8 cellular contexts compared by ENCODE assay signal in genomic region chr11:10307411-10308207, GRCh38. TPM values are rescaled to one million over a fixed set of nuclear protein-coding genes. Genes with fewer than 3 reads are reported as not detected.
DNase-seq lines count a peak whose midpoint lies in the region; ATAC-seq and TF ChIP-seq lines count a peak whose summit lies in the region.

No MANE protein-coding gene starts in this region.

- intact Hi-C loops in activated CD4-positive, alpha-beta memory T cell treated with anti-CD3 and anti-CD28 coated beads for 36 hours (cut with micrococcal nuclease), result loop anchor here (1.0 to 10.0 kb wide), 9 partner anchors 13 to 1623 kb away; partner anchors contain the start of genes AMPD3, RPL27A, SBF2 and TRIM66

- no peaks in the 10 kb centered on the region for H3K9me3 ChIP-seq in ectodermal cell (ENCODE audit: control insufficient read depth, low read length)

- H3K27ac ChIP-seq in ectodermal cell (ENCODE audit: insufficient read depth, low read depth, low read length, poor library complexity, severe bottlenecking), result no peak overlapping the region

- ATAC-seq in GM18520 (IDR thresholded peaks at IDR 0.05; ENCODE audit: unreplicated experiment) (peak; percentile 58), HG03095 (IDR thresholded peaks at IDR 0.05; ENCODE audit: unreplicated experiment) (peak; percentile 55)

- H3K4me1 Mint-ChIP-seq in activated CD4-positive, alpha-beta memory T cell treated with anti-CD3 and anti-CD28 coated beads for 36 hours (ENCODE audit: low read depth), result peaks cover 38% of the 10 kb centered on the region

- H3K36me3 Mint-ChIP-seq in activated CD4-positive, alpha-beta memory T cell treated with anti-CD3 and anti-CD28 coated beads for 36 hours, result peaks cover 2% of the 10 kb centered on the region

- H3K27me3 Mint-ChIP-seq in activated CD4-positive, alpha-beta memory T cell treated with anti-CD3 and anti-CD28 coated beads for 36 hours, result peaks cover 42% of the 10 kb centered on the region

- TF ChIP-seq CTCF in AG09309 (IDR thresholded peaks at IDR 0.05; ENCODE audit: control insufficient read depth, insufficient read depth, low read depth, low read length, missing control alignments), result peak; percentile 90

- peaks cover 25% of the 10 kb centered on the region for H3K4me1 ChIP-seq in ectodermal cell (ENCODE audit: control insufficient read depth, insufficient read depth, low read length)

- H3K36me3 ChIP-seq in ectodermal cell (ENCODE audit: control insufficient read depth, insufficient read depth, low read length), result no peaks in the 10 kb centered on the region

- H3K9me3 Mint-ChIP-seq in activated CD4-positive, alpha-beta memory T cell treated with anti-CD3 and anti-CD28 coated beads for 36 hours, result no peaks in the 10 kb centered on the region

- H3K27ac Mint-ChIP-seq in activated CD4-positive, alpha-beta memory T cell treated with anti-CD3 and anti-CD28 coated beads for 36 hours, result peak overlapping the region; percentile 71

- DNase-seq in AG09309 (ENCODE audit: low read depth) (no peak), NCI-H69 (lab: John Stamatoyannopoulos, UW) (peak; percentile 89), lung microvascular endothelial cell (ENCODE audit: low read depth in 2 of 2) (peak; percentile 93 to 96)
- peak; percentile 90 for DNase-seq in activated CD4-positive, alpha-beta memory T cell treated with anti-CD3 and anti-CD28 coated beads for 36 hours
- peak; percentile 77 to 80 (median 78) for DNase-seq in stimulated activated CD4-positive, alpha-beta T cell treated with anti-CD3 and anti-CD28 coated beads, TNF-alpha, amount 100 ng/mL, for 4 hours (ENCODE audit: low read depth in 3 of 3)

- POLR2A ChIA-PET in activated CD4-positive, alpha-beta memory T cell treated with anti-CD3 and anti-CD28 coated beads for 36 hours (lab: Charles Lee), result interaction anchor here (0.6 to 2.4 kb wide), 6 partner anchors 9 to 733 kb away, joined by 3 to 19 read pairs (median 3); no protein-coding TSS in a partner anchor

- CTCF ChIA-PET in activated CD4-positive, alpha-beta memory T cell treated with anti-CD3 and anti-CD28 coated beads for 36 hours (lab: Charles Lee), result interaction anchor here (0.6 to 4.7 kb wide), 36 partner anchors 10 to 1027 kb away, joined by 3 to 96 read pairs (median 4); no protein-coding TSS in a partner anchor

- H3K27me3 ChIP-seq in ectodermal cell (ENCODE audit: control insufficient read depth, insufficient read depth, low read length, poor library complexity, severe bottlenecking), result peaks cover 76% of the 10 kb centered on the region

- H3K4me3 ChIP-seq in AG09309 (ENCODE audit: control insufficient read depth, low read depth, low read length) (peak overlapping the region; percentile 98), ectodermal cell (ENCODE audit: insufficient read depth, low read depth, low read length) (peak overlapping the region; percentile 28)

- WGBS in ectodermal cell, 2 experiments, result 1% methylated on average over 61 of the region's 61 CpGs

- peak overlapping the region; percentile 89 for H3K4me3 Mint-ChIP-seq in activated CD4-positive, alpha-beta memory T cell treated with anti-CD3 and anti-CD28 coated beads for 36 hours

RNA-seq across cellular contexts. Expression of gene ADM, which starts 2.7 kb away (rescaled TPM):
- 1 to 10 TPM; 3.0 to 3.5 TPM for total RNA-seq in activated CD4-positive, alpha-beta memory T cell treated with anti-CD3 and anti-CD28 coated beads for 36 hours
- polyA plus RNA-seq in ectodermal cell (2013, experiment 1 of 4), result 3.0 TPM
- polyA plus RNA-seq in ectodermal cell (2013, experiment 2 of 4), result 1.8 TPM
- 1.7 TPM for polyA plus RNA-seq in ectodermal cell (2013, experiment 3 of 4)
- 2.0 TPM for polyA plus RNA-seq in ectodermal cell (2013, experiment 4 of 4)
- 167 and 785 TPM in 2 replicates for total RNA-seq in lung microvascular endothelial cell

RNA-seq across cellular contexts. Expression of gene SBF2, which starts 13.6 kb away (rescaled TPM):
- total RNA-seq in activated CD4-positive, alpha-beta memory T cell treated with anti-CD3 and anti-CD28 coated beads for 36 hours, result 1 to 10 TPM; 7.0 to 7.1 TPM
- 17.0 TPM for polyA plus RNA-seq in ectodermal cell (2013, experiment 1 of 4)
- polyA plus RNA-seq in ectodermal cell (2013, experiment 2 of 4), result 18.1 TPM
- polyA plus RNA-seq in ectodermal cell (2013, experiment 3 of 4), result 16.7 TPM
- polyA plus RNA-seq in ectodermal cell (2013, experiment 4 of 4), result 15.8 TPM
- total RNA-seq in lung microvascular endothelial cell, result 26.6 and 50.8 TPM in 2 replicates

Comparison
In these comparisons a context has a peak if more than half of its experiments do, and no peak if none do; other contexts are left out.
1. RNA of gene ADM, which starts 2.7 kb away (total RNA-seq): 167 to 785 TPM in lung microvascular endothelial cell; 3.0 to 3.5 TPM in activated CD4-positive, alpha-beta memory T cell treated with anti-CD3 and anti-CD28 coated beads for 36 hours; every median in the first group is over 10 times any median in the second.